Comparison of ENCODE assay signal across 9 cellular contexts in genomic region chr13:27359203-27359821, GRCh38.
DNase-seq lines count a peak whose midpoint lies in the region; ATAC-seq and TF ChIP-seq lines count a peak whose summit lies in the region.
"Had no signal": no experiment of that assay in that cellular context is flagged by ENCODE, and none has a peak within 500 bp of the region (broad histone marks: within the 10 kb centered on the region; RNA-seq: fewer than 3 reads in every experiment).

No MANE protein-coding gene starts in this region.

- H3K4me1 ChIP-seq in DOHH2 (ENCODE audit: control insufficient read depth, low read length) = peaks cover 14% of the 10 kb centered on the region

- ATAC-seq in HG02759 (IDR thresholded peaks at IDR 0.05; ENCODE audit: unreplicated experiment) = peak; percentile 52
- no peak for ATAC-seq in HG02678 (IDR thresholded peaks at IDR 0.05; ENCODE audit: unreplicated experiment)

- H3K36me3 Mint-ChIP-seq in endothelial cell (ENCODE audit: low read depth, unreplicated experiment) = no peaks in the 10 kb centered on the region

- H4K20me1 ChIP-seq in DOHH2 (ENCODE audit: control insufficient read depth, insufficient read depth, low read depth, low read length) = no peaks in the 10 kb centered on the region

- H3F3A ChIP-seq in DOHH2 (ENCODE audit: control insufficient read depth, insufficient read depth) = no peaks in the 10 kb centered on the region

- TF ChIP-seq CTCF in DOHH2 (IDR thresholded peaks at IDR 0.05; ENCODE audit: low read depth, low read length, poor library complexity, severe bottlenecking) = peak; percentile 85
- TF ChIP-seq CTCF in endothelial cell (IDR thresholded peaks at IDR 0.05; ENCODE audit: unreplicated experiment) = peak; percentile 49

- no peaks in the 10 kb centered on the region for H3K9me3 ChIP-seq in DOHH2 (ENCODE audit: control insufficient read depth, insufficient read depth, low read length)

- H3K27me3 Mint-ChIP-seq in endothelial cell (ENCODE audit: unreplicated experiment) = peaks cover 2% of the 10 kb centered on the region

- no peak overlapping the region for H3K27ac Mint-ChIP-seq in endothelial cell (ENCODE audit: unreplicated experiment)
- H3K27ac Mint-ChIP-seq: dendritic cell treated with granulocyte-macrophage colony-stimulating factor and Interleukin-4, amounts not matched to agents 40 ng/mL and 50 ng/mL, for 4 days had no signal

- no peak overlapping the region for H3K4me3 ChIP-seq in DOHH2 (ENCODE audit: low read length)

- H3K36me3 ChIP-seq in DOHH2 (ENCODE audit: control insufficient read depth, low read length) = no peaks in the 10 kb centered on the region

- H3K9me2 ChIP-seq in DOHH2 (replicated peaks; ENCODE audit: control insufficient read depth, low read length) = no peaks in the 10 kb centered on the region

- H3K4me1 Mint-ChIP-seq in endothelial cell (ENCODE audit: unreplicated experiment) = peaks cover 12% of the 10 kb centered on the region

- H3K4me3 Mint-ChIP-seq in endothelial cell (ENCODE audit: unreplicated experiment) = no peak overlapping the region
- H3K4me3 Mint-ChIP-seq: dendritic cell treated with granulocyte-macrophage colony-stimulating factor and Interleukin-4, amounts not matched to agents 40 ng/mL and 50 ng/mL, for 4 days had no signal

- DNase-seq in NOMO-1 treated with DMSO at 0.1 percent for 48 hours (lab: John Stamatoyannopoulos, UW; ENCODE audit: unreplicated experiment) = peak; percentile 80
- DNase-seq in activated CD8-positive, alpha-beta memory T cell treated with anti-CD3 and anti-CD28 coated beads, Interleukin-2, amount 50 U/mL, for 1 hour (ENCODE audit: extremely low read depth) = peak; percentile 30
- DNase-seq in endothelial cell (ENCODE audit: low spot score) = peak; percentile 76
- peak; percentile 65 for DNase-seq in mucosa of gallbladder (ENCODE audit: low spot score)
- DNase-seq in stimulated activated naive CD4-positive, alpha-beta T cell (lab: John Stamatoyannopoulos, UW) = peak; percentile 24 to 78 (median 60)

- no peaks in the 10 kb centered on the region for H3K9me3 Mint-ChIP-seq in endothelial cell (ENCODE audit: unreplicated experiment)
- H3K9me3 Mint-ChIP-seq: dendritic cell treated with granulocyte-macrophage colony-stimulating factor and Interleukin-4, amounts not matched to agents 40 ng/mL and 50 ng/mL, for 4 days had no signal

- no peaks in the 10 kb centered on the region for H3K79me2 ChIP-seq in DOHH2 (ENCODE audit: control insufficient read depth, low read length)

- H3K4me2 ChIP-seq in DOHH2 (ENCODE audit: low read length) = no peak overlapping the region

- no peak overlapping the region for H3K27ac ChIP-seq in DOHH2 (ENCODE audit: low read depth, low read length)

- H3K27me3 ChIP-seq in DOHH2 (ENCODE audit: control insufficient read depth, low read length) = peaks cover 7% of the 10 kb centered on the region

Comparison
In these comparisons a context has a peak if more than half of its experiments do, and no peak if none do; other contexts are left out.
1. DNase-seq: peak in every context shown above with its lines; median percentile 80 in NOMO-1 treated with DMSO at 0.1 percent for 48 hours; 76 in endothelial cell; 65 in mucosa of gallbladder; 60 in stimulated activated naive CD4-positive, alpha-beta T cell; 30 in activated CD8-positive, alpha-beta memory T cell treated with anti-CD3 and anti-CD28 coated beads, Interleukin-2, amount 50 U/mL, for 1 hour.